Comparison of ENCODE assay signal across 11 cellular contexts in the genomic region with DNA sequence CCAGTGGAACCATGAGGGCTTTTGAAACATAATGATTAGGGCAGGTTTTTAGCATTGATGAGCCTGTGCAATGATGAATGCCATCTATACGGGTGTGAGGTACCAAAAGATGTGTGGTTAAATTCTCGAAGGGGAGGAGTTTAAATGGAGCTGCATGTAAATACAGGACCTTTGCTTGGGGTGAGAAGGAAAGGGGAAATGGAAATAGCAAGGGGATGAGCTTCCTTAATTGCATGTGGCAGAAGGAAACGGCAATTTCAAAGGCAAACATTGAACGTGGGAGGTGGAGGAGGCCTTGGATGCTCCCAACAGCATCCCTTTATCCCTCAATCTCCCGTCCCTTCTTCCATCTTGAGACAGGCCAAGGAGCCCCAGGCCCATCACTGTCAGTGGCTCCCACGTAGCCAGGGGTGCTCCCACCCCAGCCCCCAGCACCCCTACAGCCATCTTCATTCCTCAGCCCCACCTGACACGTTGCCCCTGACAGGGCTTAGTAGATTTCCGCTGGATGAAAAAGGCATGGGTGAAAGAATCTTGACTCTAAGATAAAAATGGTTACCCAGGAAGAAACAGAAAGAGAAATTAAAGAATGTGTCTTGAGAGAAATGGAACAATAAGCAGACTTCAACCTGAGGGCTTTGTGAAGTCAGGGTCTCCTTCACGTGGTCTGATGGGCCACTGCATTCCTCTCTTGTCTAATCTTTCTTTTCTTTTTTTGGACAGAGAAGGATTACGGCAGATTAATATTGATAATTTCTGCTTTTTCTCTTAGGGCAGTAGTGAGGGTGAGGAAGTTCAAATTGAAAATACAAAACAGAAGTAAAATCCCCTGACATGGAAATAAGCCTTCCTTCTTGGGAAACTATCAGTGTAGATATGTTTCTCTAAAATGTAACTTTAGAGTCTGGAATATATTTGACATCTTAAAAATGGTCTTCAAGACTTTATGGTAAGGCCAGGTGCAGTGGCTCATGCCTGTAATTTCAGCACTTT.
A peak's percentile ranks its signal among the peaks of the same experiment; 100 is the strongest.
DNase-seq lines count a peak whose midpoint lies in the region; ATAC-seq lines count a peak whose summit lies in the region.
"Had no signal": no experiment of that assay in that cellular context is flagged by ENCODE, and none has a peak within 500 bp of the region (broad histone marks: within the 10 kb centered on the region; RNA-seq: fewer than 3 reads in every experiment).

No MANE protein-coding gene starts in this region.

- no peaks in the 10 kb centered on the region for H3K27me3 Mint-ChIP-seq in activated naive CD4-positive, alpha-beta T cell treated with anti-CD3 and anti-CD28 coated beads, Interleukin-2, amount 50 U/mL, for 24 hours
- H3K27me3 Mint-ChIP-seq in central memory CD8-positive, alpha-beta T cell = no peaks in the 10 kb centered on the region
- no peaks in the 10 kb centered on the region for H3K27me3 Mint-ChIP-seq in stimulated activated memory B cell treated with anti-CD40 and anti-IgM and Interleukin-4, amounts not matched to agents 10 μg/mL and 1 μg/mL and 100 μg/mL, for 72 hours

- peak overlapping the region; percentile 39 for H3K27ac Mint-ChIP-seq in activated naive CD4-positive, alpha-beta T cell treated with anti-CD3 and anti-CD28 coated beads, Interleukin-2, amount 50 U/mL, for 24 hours
- peak overlapping the region; percentile 46 for H3K27ac Mint-ChIP-seq in central memory CD8-positive, alpha-beta T cell (ENCODE audit: low read depth)
- H3K27ac Mint-ChIP-seq in stimulated activated memory B cell treated with anti-CD40 and anti-IgM and Interleukin-4, amounts not matched to agents 10 μg/mL and 1 μg/mL and 100 μg/mL, for 72 hours = no peak overlapping the region
- H3K27ac Mint-ChIP-seq: HFFc6 had no signal

- H3K4me1 Mint-ChIP-seq in activated naive CD4-positive, alpha-beta T cell treated with anti-CD3 and anti-CD28 coated beads, Interleukin-2, amount 50 U/mL, for 24 hours = peaks cover 79% of the 10 kb centered on the region
- H3K4me1 Mint-ChIP-seq in central memory CD8-positive, alpha-beta T cell = peaks cover 69% of the 10 kb centered on the region
- H3K4me1 Mint-ChIP-seq in stimulated activated memory B cell treated with anti-CD40 and anti-IgM and Interleukin-4, amounts not matched to agents 10 μg/mL and 1 μg/mL and 100 μg/mL, for 72 hours = peaks cover 89% of the 10 kb centered on the region

- no peak for DNase-seq in activated naive CD4-positive, alpha-beta T cell treated with anti-CD3 and anti-CD28 coated beads, Interleukin-2, amount 50 U/mL, for 16 hours
- DNase-seq in OCI-M1 (lab: John Stamatoyannopoulos, UW) = peak; percentile 81
- DNase-seq in central memory CD8-positive, alpha-beta T cell (ENCODE audit: low spot score in 2 of 2) = no peak
- DNase-seq in NCI-H146 treated with DMSO at 0.1 percent for 48 hours (lab: John Stamatoyannopoulos, UW; ENCODE audit: unreplicated experiment) = no peak
- no peak for DNase-seq in stimulated activated CD4-positive, alpha-beta T cell treated with anti-CD3 and anti-CD28 coated beads, Interleukin-4, amount 100 ng/mL, for 4 hours
- DNase-seq: activated CD4-positive, alpha-beta T cell treated with anti-CD3 and anti-CD28 coated beads for 48 hours; HFFc6; NCI-H1048 had no signal

- no peak overlapping the region for H3K4me3 Mint-ChIP-seq in activated naive CD4-positive, alpha-beta T cell treated with anti-CD3 and anti-CD28 coated beads, Interleukin-2, amount 50 U/mL, for 24 hours
- H3K4me3 Mint-ChIP-seq in central memory CD8-positive, alpha-beta T cell = no peak overlapping the region
- H3K4me3 Mint-ChIP-seq in stimulated activated memory B cell treated with anti-CD40 and anti-IgM and Interleukin-4, amounts not matched to agents 10 μg/mL and 1 μg/mL and 100 μg/mL, for 72 hours = peak overlapping the region; percentile 65
- H3K4me3 Mint-ChIP-seq: HFFc6 had no signal

- no peak for ATAC-seq in central memory CD8-positive, alpha-beta T cell (replicated peaks; ENCODE audit: extremely low read depth, poor library complexity, severe bottlenecking)
- ATAC-seq in stimulated activated memory B cell treated with anti-CD40 and anti-IgM and Interleukin-4, amounts not matched to agents 10 μg/mL and 1 μg/mL and 100 μg/mL, for 72 hours = peak; percentile 77
- ATAC-seq in GM18907 (IDR thresholded peaks at IDR 0.05; ENCODE audit: unreplicated experiment) = no peak

- peaks cover 12% of the 10 kb centered on the region for H3K36me3 Mint-ChIP-seq in activated naive CD4-positive, alpha-beta T cell treated with anti-CD3 and anti-CD28 coated beads, Interleukin-2, amount 50 U/mL, for 24 hours
- peaks cover 41% of the 10 kb centered on the region for H3K36me3 Mint-ChIP-seq in central memory CD8-positive, alpha-beta T cell (ENCODE audit: insufficient read depth)
- peaks cover 79% of the 10 kb centered on the region for H3K36me3 Mint-ChIP-seq in stimulated activated memory B cell treated with anti-CD40 and anti-IgM and Interleukin-4, amounts not matched to agents 10 μg/mL and 1 μg/mL and 100 μg/mL, for 72 hours

- H3K9me3 Mint-ChIP-seq in activated naive CD4-positive, alpha-beta T cell treated with anti-CD3 and anti-CD28 coated beads, Interleukin-2, amount 50 U/mL, for 24 hours = no peaks in the 10 kb centered on the region
- no peaks in the 10 kb centered on the region for H3K9me3 Mint-ChIP-seq in central memory CD8-positive, alpha-beta T cell
- H3K9me3 Mint-ChIP-seq in stimulated activated memory B cell treated with anti-CD40 and anti-IgM and Interleukin-4, amounts not matched to agents 10 μg/mL and 1 μg/mL and 100 μg/mL, for 72 hours = no peaks in the 10 kb centered on the region
- H3K9me3 Mint-ChIP-seq: HFFc6 had no signal
